ENCODE assay signal across 24 cellular contexts in genomic region chr2:53535234-53535867, GRCh38.
DNase-seq lines count a peak whose midpoint lies in the region; ATAC-seq, FAIRE-seq and TF ChIP-seq lines count a peak whose summit lies in the region.
"Had no signal": no experiment of that assay in that cellular context is flagged by ENCODE, and none has a peak within 500 bp of the region (broad histone marks: within the 10 kb centered on the region; RNA-seq: fewer than 3 reads in every experiment).

No MANE protein-coding gene starts in this region.

- H3K9ac ChIP-seq in K562 (ENCODE audit: insufficient read depth in 1 of 2, low read depth in 2 of 2, low read length in 2 of 2): no peak overlapping the region

- no peak for TF ChIP-seq RAD21 in K562 (CRISPR knock-in tag; conservative IDR thresholded peaks at IDR 0.05 in 1 of 2, IDR thresholded peaks at IDR 0.05 in 1 of 2)

- in situ Hi-C loops in K562 (cut with MboI) (no loop called here), HAP-1 (cut with MboI; ENCODE audit: low sequenced_read_pairs) (no loop called here)

- TF ChIP-seq POLR2A in K562 (conservative IDR thresholded peaks at IDR 0.05): no peak

- CTCF ChIA-PET in K562 (lab: Yijun Ruan, JAX; ENCODE audit: low intra/inter-chr PET ratio): no interaction called here

- no peaks in the 10 kb centered on the region for H3K27me3 ChIP-seq in K562 (ENCODE audit: control insufficient read depth in 2 of 2, insufficient read depth in 2 of 2, low read length in 2 of 2)
- 0 out of 2 replicates have a peak, but pooled peaks cover 2% of the 10 kb centered on the region for H3K27me3 ChIP-seq in HAP-1 (ENCODE audit: low read depth)
- H3K27me3 ChIP-seq: BE2C, MG63, SJSA1 had no signal

- BruUV-seq in K562 (replicated peaks; lab: Mats Ljungman, UMichigan): no TSS peak

- no peak overlapping the region for H2AFZ ChIP-seq in K562 (ENCODE audit: low read depth, low read length)

- H3K4me1 ChIP-seq in K562 (replicated peaks in 1 of 2; ENCODE audit: control insufficient read depth in 2 of 2, insufficient read depth in 2 of 2, low read length in 2 of 2): no peaks in the 10 kb centered on the region
- H3K4me1 ChIP-seq in HAP-1: no peaks in the 10 kb centered on the region
- H3K4me1 ChIP-seq: SJSA1 had no signal

- TF ChIP-seq CTCF in K562 (IDR thresholded peaks at IDR 0.05 in 2 of 3, conservative IDR thresholded peaks at IDR 0.05 in 1 of 3; ENCODE audit: insufficient read depth in 2 of 3, low read depth in 1 of 3, low read length in 3 of 3): no peak

- no peak for FAIRE-seq in K562 (lab: Jason Lieb, UNC)
- FAIRE-seq: GM12892, HTR-8/SVneo had no signal

- H3K4me3 ChIP-seq in K562 (no peak overlapping the region), HAP-1 (no peak overlapping the region)
- H3K4me3 ChIP-seq: MG63, PC-9, SJSA1 had no signal

- TF ChIP-seq EP300 in K562 (IDR thresholded peaks at IDR 0.05; ENCODE audit: low read length): no peak

- H3K9me3 ChIP-seq in K562 (replicated peaks; ENCODE audit: control insufficient read depth, insufficient read depth, low read depth, low read length): no peaks in the 10 kb centered on the region
- H3K9me3 ChIP-seq in HAP-1: no peaks in the 10 kb centered on the region; the same call in 1 of the 2 replicates
- H3K9me3 ChIP-seq: BE2C, MG63 had no signal

- POLR2A ChIA-PET in K562 (lab: Yijun Ruan, JAX): interaction anchor here (0.7 kb wide), 1 partner anchor 69 kb away, joined by 3 read pairs; no protein-coding TSS in a partner anchor

- 0% methylated on average over 4 of the region's 4 CpGs for WGBS in K562 (ENCODE audit: insufficient coverage, low coverage, missing lambda C conversion rate)

- H3K9me1 ChIP-seq in K562 (ENCODE audit: control insufficient read depth, insufficient read depth, low read length): no peaks in the 10 kb centered on the region

- H3K36me3 ChIP-seq in K562 (ENCODE audit: control insufficient read depth, insufficient read depth, low read length) (no peaks in the 10 kb centered on the region), HAP-1 (replicated peaks) (no peaks in the 10 kb centered on the region)
- H3K36me3 ChIP-seq: BE2C, MG63, SJSA1 had no signal

- no peaks in the 10 kb centered on the region for H4K20me1 ChIP-seq in K562 (replicated peaks; ENCODE audit: control insufficient read depth, insufficient read depth, low read length)

- ATAC-seq in K562 (no peak), left lobe of liver (peak; percentile 65), GM18909 (IDR thresholded peaks at IDR 0.05; ENCODE audit: poor library complexity, unreplicated experiment) (no peak)

- intact Hi-C loops in K562 (cut with micrococcal nuclease): no loop called here

- no peaks in the 10 kb centered on the region for H3K79me2 ChIP-seq in K562 (ENCODE audit: control insufficient read depth, insufficient read depth, low read length)

- no peak overlapping the region for H3K27ac ChIP-seq in K562 (ENCODE audit: extremely low read depth, low read depth, low read length)
- H3K27ac ChIP-seq: PC-9, SJSA1 had no signal

- H3K4me2 ChIP-seq in K562 (ENCODE audit: insufficient read depth, low read length): no peak overlapping the region
- H3K4me2 ChIP-seq: PC-9 had no signal

- no peak for DNase-seq in K562 (ENCODE audit: extremely low read depth in 1 of 4, low spot score in 3 of 4)
- DNase-seq in left lobe of liver (ENCODE audit: low spot score): no peak
- peak; percentile 76 for DNase-seq in pons (ENCODE audit: low spot score)
- DNase-seq in DMS53 (lab: John Stamatoyannopoulos, UW): no peak
- no peak for DNase-seq in HAP-1 (ENCODE audit: low spot score in 2 of 2)
- DNase-seq in mucosa of gallbladder (ENCODE audit: low spot score): no peak
- DNase-seq: BE2C; CD8-positive, alpha-beta memory T cell; DMS 273 treated with DMSO at 0.1 percent for 48 hours; DMS79 treated with DMSO at 0.1 percent for 48 hours; H7; HFFc6; KG1; MG63; NCI-H2029 treated with DMSO at 0.1 percent for 48 hours; NCI-H446 treated with DMSO at 0.1 percent for 48 hours; NCI-H526; PC-9; Right ventricle myocardium superior; RPMI8226 had no signal

TF ChIP-seq in K562, 482 proteins besides CTCF, POLR2A, EP300 and RAD21:
- TF ChIP-seq KHSRP (IDR thresholded peaks at IDR 0.05) (no peak), ZBTB43 (CRISPR knock-in tag; IDR thresholded peaks at IDR 0.05) (no peak), ZNF77 (CRISPR knock-in tag; IDR thresholded peaks at IDR 0.05) (no peak), ZNF316 (IDR thresholded peaks at IDR 0.05) (0 out of 2 replicates have a peak, but pooled peaks have one; percentile 3), KAT7 (CRISPR knock-in tag; IDR thresholded peaks at IDR 0.05; ENCODE audit: borderline replicate concordance) (no peak)
